In genomic region chr14:68695326-68695768, GRCh38 we compare ENCODE assay signal across 8 cellular contexts.
DNase-seq lines count a peak whose midpoint lies in the region; ATAC-seq and FAIRE-seq lines count a peak whose summit lies in the region.

No MANE protein-coding gene starts in this region.

- peak; percentile 99 for DNase-seq in GM04504 (ENCODE audit: low read depth)
- DNase-seq in amniotic stem cell (lab: John Stamatoyannopoulos, UW): peak; percentile 91
- DNase-seq in myocyte (ENCODE audit: low read depth): peak; percentile 98
- no peak for DNase-seq in HT-29 (ENCODE audit: low spot score)
- no peak for DNase-seq in frontal cortex (ENCODE audit: low spot score in 2 of 2)
- DNase-seq in NCI-H82 (lab: John Stamatoyannopoulos, UW): no peak

- ATAC-seq in GM21381 (IDR thresholded peaks at IDR 0.05; ENCODE audit: unreplicated experiment): peak; percentile 90
- peak; percentile 85 for ATAC-seq in HG03565 (IDR thresholded peaks at IDR 0.05; ENCODE audit: unreplicated experiment)

- no peak for FAIRE-seq in frontal cortex (lab: Jason Lieb, UNC)

Comparison
In these comparisons a context has a peak if more than half of its experiments do, and no peak if none do; other contexts are left out.
1. DNase-seq: peak in GM04504 (single experiment), amniotic stem cell (single experiment) and myocyte (single experiment); none in HT-29 (single experiment), frontal cortex (0 of 2) and NCI-H82 (single experiment).